In the genomic region with DNA sequence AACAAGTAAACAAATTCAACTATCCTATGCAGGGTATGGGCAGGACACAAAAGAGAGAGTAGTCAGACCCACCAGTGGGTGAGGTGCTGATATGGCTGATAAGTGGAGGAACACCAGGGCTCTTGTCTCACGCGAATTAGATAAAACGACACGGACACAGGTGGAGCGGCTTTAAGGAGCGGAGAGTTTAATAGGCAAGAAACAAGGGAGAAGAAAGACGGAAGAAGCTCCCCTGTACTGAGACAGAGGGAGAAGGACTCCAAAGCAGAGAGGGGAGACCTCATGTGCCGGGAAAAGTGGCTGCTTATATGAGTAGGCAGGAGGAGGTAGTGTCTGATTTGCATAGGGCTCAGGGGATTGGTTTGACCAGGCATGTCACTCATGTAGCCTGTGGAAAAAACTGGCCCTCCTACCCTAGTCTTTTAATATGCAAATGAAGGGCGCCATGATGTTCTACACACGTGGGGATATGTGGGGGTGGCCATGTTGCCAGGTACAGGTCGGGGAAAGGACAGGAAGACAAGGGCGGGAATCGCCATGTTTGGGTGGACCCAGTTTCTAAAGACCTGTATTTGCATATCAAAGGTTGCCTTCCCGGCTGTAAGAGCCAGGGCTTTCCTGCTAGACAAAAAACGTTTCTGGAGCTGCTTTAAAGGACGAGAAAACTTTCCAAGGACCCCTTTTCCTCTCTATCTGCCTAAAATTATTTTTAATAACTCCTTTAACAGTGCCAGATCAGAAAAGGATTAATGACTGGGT, we compare ENCODE assay signal across 8 cellular contexts. TPM values are rescaled to one million over a fixed set of nuclear protein-coding genes. Genes with fewer than 3 reads are reported as not detected.
A peak's percentile ranks its signal among the peaks of the same experiment; 100 is the strongest.
DNase-seq lines count a peak whose midpoint lies in the region; ATAC-seq and FAIRE-seq lines count a peak whose summit lies in the region.

No MANE protein-coding gene starts in this region.

- peak; percentile 87 for FAIRE-seq in endometrium (lab: Jason Lieb, UNC)

- peaks cover 13% of the 10 kb centered on the region for H3K27me3 Mint-ChIP-seq in activated CD8-positive, alpha-beta memory T cell treated with anti-CD3 and anti-CD28 coated beads, Interleukin-2, amount 10 ng/mL, durations not matched to agents 7 days and 5 days

- peak overlapping the region; percentile 38 for H3K27ac Mint-ChIP-seq in activated CD8-positive, alpha-beta memory T cell treated with anti-CD3 and anti-CD28 coated beads, Interleukin-2, amount 10 ng/mL, durations not matched to agents 7 days and 5 days

- CTCF ChIA-PET in activated CD8-positive, alpha-beta memory T cell treated with anti-CD3 and anti-CD28 coated beads, Interleukin-2, amount 10 ng/mL, durations not matched to agents 7 days and 5 days (lab: Charles Lee), result no interaction called here

- H3K9me3 Mint-ChIP-seq in activated CD8-positive, alpha-beta memory T cell treated with anti-CD3 and anti-CD28 coated beads, Interleukin-2, amount 10 ng/mL, durations not matched to agents 7 days and 5 days (ENCODE audit: low read depth), result no peaks in the 10 kb centered on the region

- peak overlapping the region; percentile 35 for H3K4me3 Mint-ChIP-seq in activated CD8-positive, alpha-beta memory T cell treated with anti-CD3 and anti-CD28 coated beads, Interleukin-2, amount 10 ng/mL, durations not matched to agents 7 days and 5 days

- peaks cover 15% of the 10 kb centered on the region for H3K4me1 Mint-ChIP-seq in activated CD8-positive, alpha-beta memory T cell treated with anti-CD3 and anti-CD28 coated beads, Interleukin-2, amount 10 ng/mL, durations not matched to agents 7 days and 5 days

- H3K36me3 Mint-ChIP-seq in activated CD8-positive, alpha-beta memory T cell treated with anti-CD3 and anti-CD28 coated beads, Interleukin-2, amount 10 ng/mL, durations not matched to agents 7 days and 5 days, result no peaks in the 10 kb centered on the region

- ATAC-seq in GM18861 (IDR thresholded peaks at IDR 0.05; ENCODE audit: unreplicated experiment) (peak; percentile 73), HG03064 (IDR thresholded peaks at IDR 0.05; ENCODE audit: low read depth, unreplicated experiment) (peak; percentile 70)
- peak; percentile 90 for ATAC-seq in activated CD8-positive, alpha-beta memory T cell treated with anti-CD3 and anti-CD28 coated beads, Interleukin-2, amount 10 ng/mL, durations not matched to agents 7 days and 5 days

- DNase-seq in NCI-H460 (ENCODE audit: extremely low read depth, low read depth) (peak; percentile 91), middle frontal gyrus (ENCODE audit: extremely low spot score, low spot score) (peak; percentile 24), 8988T (no peak)
- peak; percentile 83 for DNase-seq in activated CD8-positive, alpha-beta memory T cell treated with anti-CD3 and anti-CD28 coated beads, Interleukin-2, amount 10 ng/mL, durations not matched to agents 7 days and 5 days
- DNase-seq in stimulated activated CD8-positive, alpha-beta memory T cell treated with anti-CD3 and anti-CD28 coated beads, Interleukin-2, amount 100 ng/mL, for 1 hour (ENCODE audit: low read depth in 2 of 2), result peak; percentile 38 to 51

RNA-seq across cellular contexts. Expression of gene RPGRIP1, which starts 28.8 kb away (rescaled TPM):
- total RNA-seq in NCI-H460 (2014; rRNA removed; shearing (Covaris generic)), result 0.05 TPM in 1 of 2 replicates, not detected in the other
- polyA plus RNA-seq in NCI-H460 (2014; cell fraction: nucleus; rRNA removed), result 0.04 and 0.10 TPM in 2 replicates
- not detected for total RNA-seq in activated CD8-positive, alpha-beta memory T cell treated with anti-CD3 and anti-CD28 coated beads, Interleukin-2, amount 10 ng/mL, durations not matched to agents 7 days and 5 days

RNA-seq across cellular contexts. Expression of gene HNRNPC, which starts 39.4 kb away (rescaled TPM):
- total RNA-seq in NCI-H460 (2014; rRNA removed; shearing (Covaris generic)), result 1,048 and 1,119 TPM in 2 replicates
- polyA plus RNA-seq in NCI-H460 (2014; cell fraction: nucleus; rRNA removed), result 698 and 876 TPM in 2 replicates
- total RNA-seq in activated CD8-positive, alpha-beta memory T cell treated with anti-CD3 and anti-CD28 coated beads, Interleukin-2, amount 10 ng/mL, durations not matched to agents 7 days and 5 days, result 100 to 1,000 TPM; 718 to 921 TPM
